In genomic region chrX:19857131-19857530, GRCh38 we compare ENCODE assay signal across 18 cellular contexts. TPM values are rescaled to one million over a fixed set of nuclear protein-coding genes. Genes with fewer than 3 reads are reported as not detected.
A peak's percentile ranks its signal among the peaks of the same experiment; 100 is the strongest.
DNase-seq lines count a peak whose midpoint lies in the region; ATAC-seq, FAIRE-seq and TF ChIP-seq lines count a peak whose summit lies in the region.
"Had no signal": no experiment of that assay in that cellular context is flagged by ENCODE, and none has a peak within 500 bp of the region (broad histone marks: within the 10 kb centered on the region; RNA-seq: fewer than 3 reads in every experiment).

No MANE protein-coding gene starts in this region.

- no peak overlapping the region for H3K27ac ChIP-seq in testis
- H3K27ac ChIP-seq: pancreas had no signal

- TF ChIP-seq POLR2A in testis (IDR thresholded peaks at IDR 0.05), result no peak

- peak overlapping the region; percentile 14 for H3K27ac Mint-ChIP-seq in T-helper 1 cell treated with Interleukin-12 subunit alpha and Interleukin-12 subunit beta and Interleukin-4 antibody, amounts not matched to agents 30 μg/mL and 1 μg/mL, for 36 hours
- H3K27ac Mint-ChIP-seq in activated CD8-positive, alpha-beta T cell treated with anti-CD3 and anti-CD28 coated beads, Interleukin-2, amount 10 ng/mL, durations not matched to agents 7 days and 5 days, result peak overlapping the region; percentile 60
- H3K27ac Mint-ChIP-seq in nephron progenitor cell, result peak overlapping the region; percentile 58

- peak; percentile 26 for FAIRE-seq in GM19239 (lab: Jason Lieb, UNC)
- FAIRE-seq: A204.1, pancreas had no signal

- peaks cover 14% of the 10 kb centered on the region for H3K36me3 Mint-ChIP-seq in T-helper 1 cell treated with Interleukin-12 subunit alpha and Interleukin-12 subunit beta and Interleukin-4 antibody, amounts not matched to agents 30 μg/mL and 1 μg/mL, for 36 hours (ENCODE audit: low read depth)
- peaks cover 22% of the 10 kb centered on the region for H3K36me3 Mint-ChIP-seq in activated CD8-positive, alpha-beta T cell treated with anti-CD3 and anti-CD28 coated beads, Interleukin-2, amount 10 ng/mL, durations not matched to agents 7 days and 5 days (ENCODE audit: low read depth)
- peaks cover 16% of the 10 kb centered on the region for H3K36me3 Mint-ChIP-seq in nephron progenitor cell (ENCODE audit: low read depth)

- no peaks in the 10 kb centered on the region for H3K4me1 ChIP-seq in testis

- no peak overlapping the region for H3K4me3 ChIP-seq in testis
- H3K4me3 ChIP-seq: pancreas had no signal

- H3K9me3 Mint-ChIP-seq in T-helper 1 cell treated with Interleukin-12 subunit alpha and Interleukin-12 subunit beta and Interleukin-4 antibody, amounts not matched to agents 30 μg/mL and 1 μg/mL, for 36 hours, result no peaks in the 10 kb centered on the region
- H3K9me3 Mint-ChIP-seq in activated CD8-positive, alpha-beta T cell treated with anti-CD3 and anti-CD28 coated beads, Interleukin-2, amount 10 ng/mL, durations not matched to agents 7 days and 5 days (ENCODE audit: insufficient read depth), result no peaks in the 10 kb centered on the region
- H3K9me3 Mint-ChIP-seq in nephron progenitor cell, result peaks cover 62% of the 10 kb centered on the region

- H3K9me3 ChIP-seq in testis, result no peaks in the 10 kb centered on the region
- H3K9me3 ChIP-seq: pancreas had no signal

- H3K36me3 ChIP-seq in testis (ENCODE audit: low read depth, missing control alignments), result no peaks in the 10 kb centered on the region
- H3K36me3 ChIP-seq: pancreas had no signal

- intact Hi-C loops in testis (cut with DNase I; ENCODE audit: low total_unique reads), result no loop called here

- no peaks in the 10 kb centered on the region for H3K27me3 ChIP-seq in testis

- CTCF ChIA-PET in activated CD8-positive, alpha-beta T cell treated with anti-CD3 and anti-CD28 coated beads, Interleukin-2, amount 10 ng/mL, durations not matched to agents 7 days and 5 days (lab: Charles Lee), result interaction anchor here (0.6 to 2.4 kb wide), 8 partner anchors 12 to 180 kb away, joined by 3 to 12 read pairs (median 3); no protein-coding TSS in a partner anchor

- TF ChIP-seq CTCF in nephron progenitor cell (IDR thresholded peaks at IDR 0.05) (no peak), testis (IDR thresholded peaks at IDR 0.05) (no peak)

- POLR2A ChIA-PET in activated CD8-positive, alpha-beta T cell treated with anti-CD3 and anti-CD28 coated beads, Interleukin-2, amount 10 ng/mL, durations not matched to agents 7 days and 5 days (lab: Charles Lee), result no interaction called here

- H3K27me3 Mint-ChIP-seq in T-helper 1 cell treated with Interleukin-12 subunit alpha and Interleukin-12 subunit beta and Interleukin-4 antibody, amounts not matched to agents 30 μg/mL and 1 μg/mL, for 36 hours (ENCODE audit: low read depth), result no peaks in the 10 kb centered on the region
- H3K27me3 Mint-ChIP-seq in activated CD8-positive, alpha-beta T cell treated with anti-CD3 and anti-CD28 coated beads, Interleukin-2, amount 10 ng/mL, durations not matched to agents 7 days and 5 days (ENCODE audit: low read depth), result no peaks in the 10 kb centered on the region
- H3K27me3 Mint-ChIP-seq in nephron progenitor cell (ENCODE audit: low read depth, poor library complexity), result no peaks in the 10 kb centered on the region

- H3K4me3 Mint-ChIP-seq in T-helper 1 cell treated with Interleukin-12 subunit alpha and Interleukin-12 subunit beta and Interleukin-4 antibody, amounts not matched to agents 30 μg/mL and 1 μg/mL, for 36 hours, result peak overlapping the region; percentile 73
- no peak overlapping the region for H3K4me3 Mint-ChIP-seq in activated CD8-positive, alpha-beta T cell treated with anti-CD3 and anti-CD28 coated beads, Interleukin-2, amount 10 ng/mL, durations not matched to agents 7 days and 5 days
- H3K4me3 Mint-ChIP-seq in nephron progenitor cell, result no peak overlapping the region

- WGBS in testis, 2 donors, result 70 to 94% methylated on average over 2 to 4 of the region's 4 CpGs

- DNase-seq in T-helper 1 cell (no peak), GM19239 (ENCODE audit: insufficient read length, low spot score) (no peak), nephron progenitor cell (no peak), NCI-H774 (lab: John Stamatoyannopoulos, UW) (no peak), testis (no peak)
- DNase-seq in activated CD8-positive, alpha-beta T cell treated with anti-CD3 and anti-CD28 coated beads, Interleukin-2, amount 10 ng/mL, durations not matched to agents 7 days and 5 days, result no peak
- DNase-seq: activated CD4-positive, alpha-beta T cell treated with anti-CD3 and anti-CD28 coated beads for 48 hours; activated effector memory CD4-positive, alpha-beta T cell treated with anti-CD3 and anti-CD28 coated beads, Interleukin-2, amount 50 U/mL, for 16 hours; GF-D8; head of caudate nucleus; midbrain; NCI-H2029; NCI-H748 treated with DMSO at 0.1 percent for 48 hours; pancreas; T-helper 9 cell had no signal

- peaks cover 29% of the 10 kb centered on the region for H3K4me1 Mint-ChIP-seq in T-helper 1 cell treated with Interleukin-12 subunit alpha and Interleukin-12 subunit beta and Interleukin-4 antibody, amounts not matched to agents 30 μg/mL and 1 μg/mL, for 36 hours (ENCODE audit: low read depth)
- H3K4me1 Mint-ChIP-seq in activated CD8-positive, alpha-beta T cell treated with anti-CD3 and anti-CD28 coated beads, Interleukin-2, amount 10 ng/mL, durations not matched to agents 7 days and 5 days (ENCODE audit: low read depth), result peaks cover 35% of the 10 kb centered on the region
- H3K4me1 Mint-ChIP-seq in nephron progenitor cell, result peaks cover 24% of the 10 kb centered on the region

- no peak for ATAC-seq in activated CD8-positive, alpha-beta T cell treated with anti-CD3 and anti-CD28 coated beads, Interleukin-2, amount 10 ng/mL, durations not matched to agents 7 days and 5 days
- no peak for ATAC-seq in GM19455 (IDR thresholded peaks at IDR 0.05; ENCODE audit: unreplicated experiment)

RNA-seq across cellular contexts. Expression of gene SH3KBP1, which starts 30.3 kb away (rescaled TPM):
- total RNA-seq in activated CD8-positive, alpha-beta T cell treated with anti-CD3 and anti-CD28 coated beads, Interleukin-2, amount 10 ng/mL, durations not matched to agents 7 days and 5 days, result 10 to 100 TPM; 85.6 to 95.3 TPM
- 1 to 10 TPM; 6.8 to 8.9 TPM for total RNA-seq in testis
- polyA plus RNA-seq in testis (ENCODE audit: insufficient read depth, low read depth, low replicate concordance), result 13.0 TPM

Comparison
In these comparisons a context has a peak if more than half of its experiments do, and no peak if none do; other contexts are left out.
1. RNA of gene SH3KBP1, which starts 30.3 kb away (total RNA-seq): 85.6 to 95.3 TPM in activated CD8-positive, alpha-beta T cell treated with anti-CD3 and anti-CD28 coated beads, Interleukin-2, amount 10 ng/mL, durations not matched to agents 7 days and 5 days; 6.8 to 8.9 TPM in testis; every median in the first group is over 4 times any median in the second.
2. Peak in every context shown above with its lines, with median percentiles within 50 percentile points of each other: H3K27ac Mint-ChIP-seq.